Comparison of ENCODE assay signal across 22 cellular contexts in the genomic region with DNA sequence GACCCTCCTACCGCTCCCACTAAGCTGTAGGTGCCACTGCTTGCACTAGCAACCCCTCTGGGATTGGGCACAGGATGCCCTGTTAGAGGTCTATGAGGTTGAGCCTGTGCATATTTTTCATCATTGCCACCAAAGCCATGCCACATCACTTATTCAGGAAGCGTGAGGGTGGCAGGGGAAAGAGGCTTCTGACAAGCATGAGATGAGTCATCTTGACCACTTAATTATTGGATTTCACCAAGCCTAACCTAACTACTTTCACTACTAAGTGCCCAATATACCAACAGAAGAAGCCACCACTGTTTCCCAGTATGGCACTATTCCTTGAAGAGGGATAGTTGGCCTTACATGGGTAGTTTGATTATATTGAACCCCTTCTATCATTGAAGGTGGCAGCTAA.
"Had no signal": no experiment of that assay in that cellular context is flagged by ENCODE, and none has a peak within 500 bp of the region (broad histone marks: within the 10 kb centered on the region; RNA-seq: fewer than 3 reads in every experiment).

No MANE protein-coding gene starts in this region.

- H3K36me3 ChIP-seq: prostate gland, right lobe of liver, spleen, tibial artery, upper lobe of left lung, uterus had no signal

- H3K9me3 ChIP-seq: prostate gland, right lobe of liver, tibial artery, upper lobe of left lung, uterus had no signal

- DNase-seq: dermis blood vessel endothelial cell; foreskin keratinocyte; kidney; left colon; left ventricle myocardium superior; mesenchymal stem cell; naive B cell; occipital lobe; retina; right lobe of liver; spleen; stimulated activated CD4-positive, alpha-beta T cell treated with anti-CD3 and anti-CD28 coated beads, Interleukin-15, amount 100 ng/mL, for 24 hours; stimulated activated CD4-positive, alpha-beta T cell treated with anti-CD3 and anti-CD28 coated beads, Interleukin-1b, Interleukin-23, amount 100 ng/mL, for 48 hours; stimulated activated CD4-positive, alpha-beta T cell treated with anti-CD3 and anti-CD28 coated beads, Interleukin-4, amount 100 ng/mL, for 24 hours; tibial artery; upper lobe of left lung; uterus had no signal

- H3K4me3 ChIP-seq: hepatocyte, lung, prostate gland, right lobe of liver, spleen, tibial artery, upper lobe of left lung, uterus had no signal

- H3K4me1 ChIP-seq: foreskin keratinocyte, parathyroid adenoma, prostate gland, right lobe of liver, spleen, tibial artery, upper lobe of left lung, uterus had no signal

- H3K27ac ChIP-seq: foreskin keratinocyte, hepatocyte, parathyroid adenoma, prostate gland, right lobe of liver, spleen, tibial artery, upper lobe of left lung, uterus had no signal

- H3K27me3 ChIP-seq: hepatocyte, right lobe of liver, spleen, tibial artery, upper lobe of left lung, uterus had no signal

- ATAC-seq: foreskin keratinocyte; left colon; left ventricle myocardium superior; right lobe of liver; stimulated activated memory B cell treated with anti-CD40 and anti-IgM and Interleukin-4, amounts not matched to agents 10 μg/mL and 1 μg/mL and 100 μg/mL, for 72 hours had no signal
